Comparison of ENCODE assay signal across 8 cellular contexts in the genomic region with DNA sequence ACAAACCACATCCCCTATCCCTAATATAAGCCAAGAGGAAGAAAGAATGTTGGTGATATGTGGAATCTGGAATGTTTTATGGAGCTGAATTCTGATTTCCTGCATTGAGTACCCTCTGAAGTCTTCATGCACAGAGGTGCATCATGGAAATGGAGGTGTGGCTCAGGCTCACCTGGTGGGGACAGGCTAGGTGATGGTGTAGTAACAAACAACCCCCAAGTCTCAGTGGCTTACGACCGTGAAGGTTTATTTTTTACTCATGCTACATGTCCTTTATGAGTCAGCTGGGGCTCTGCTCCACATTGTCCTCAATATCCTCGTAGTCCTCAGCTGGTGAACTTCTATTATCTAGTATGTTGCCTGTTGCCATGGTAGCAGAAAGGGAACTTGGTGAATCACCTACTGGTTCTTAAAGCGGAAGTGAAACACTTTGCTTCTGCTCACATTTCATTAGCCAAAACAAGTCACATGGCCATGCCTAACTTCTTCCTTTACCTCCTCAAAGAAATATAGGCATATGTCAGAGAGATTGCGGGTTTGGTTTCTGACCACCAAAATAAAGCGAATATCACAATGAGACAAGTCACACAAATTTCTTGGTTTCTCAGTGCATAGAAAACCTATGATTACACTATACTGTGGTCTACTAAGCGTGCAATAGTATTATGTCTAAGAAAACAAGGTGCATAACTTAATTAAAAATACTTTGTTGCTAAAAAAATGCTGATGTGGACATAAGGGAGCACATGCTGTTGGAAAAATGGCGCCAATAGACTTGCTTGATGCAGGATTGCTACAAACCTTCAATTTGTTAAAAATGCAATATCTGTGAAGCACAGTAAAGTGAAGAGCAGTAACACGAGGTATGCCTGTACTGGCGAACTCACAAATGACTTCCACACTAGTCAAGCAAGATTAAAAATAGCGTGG. TPM values are rescaled to one million over a fixed set of nuclear protein-coding genes. Genes with fewer than 3 reads are reported as not detected.
DNase-seq lines count a peak whose midpoint lies in the region; ATAC-seq and TF ChIP-seq lines count a peak whose summit lies in the region.

A gene with protein sequence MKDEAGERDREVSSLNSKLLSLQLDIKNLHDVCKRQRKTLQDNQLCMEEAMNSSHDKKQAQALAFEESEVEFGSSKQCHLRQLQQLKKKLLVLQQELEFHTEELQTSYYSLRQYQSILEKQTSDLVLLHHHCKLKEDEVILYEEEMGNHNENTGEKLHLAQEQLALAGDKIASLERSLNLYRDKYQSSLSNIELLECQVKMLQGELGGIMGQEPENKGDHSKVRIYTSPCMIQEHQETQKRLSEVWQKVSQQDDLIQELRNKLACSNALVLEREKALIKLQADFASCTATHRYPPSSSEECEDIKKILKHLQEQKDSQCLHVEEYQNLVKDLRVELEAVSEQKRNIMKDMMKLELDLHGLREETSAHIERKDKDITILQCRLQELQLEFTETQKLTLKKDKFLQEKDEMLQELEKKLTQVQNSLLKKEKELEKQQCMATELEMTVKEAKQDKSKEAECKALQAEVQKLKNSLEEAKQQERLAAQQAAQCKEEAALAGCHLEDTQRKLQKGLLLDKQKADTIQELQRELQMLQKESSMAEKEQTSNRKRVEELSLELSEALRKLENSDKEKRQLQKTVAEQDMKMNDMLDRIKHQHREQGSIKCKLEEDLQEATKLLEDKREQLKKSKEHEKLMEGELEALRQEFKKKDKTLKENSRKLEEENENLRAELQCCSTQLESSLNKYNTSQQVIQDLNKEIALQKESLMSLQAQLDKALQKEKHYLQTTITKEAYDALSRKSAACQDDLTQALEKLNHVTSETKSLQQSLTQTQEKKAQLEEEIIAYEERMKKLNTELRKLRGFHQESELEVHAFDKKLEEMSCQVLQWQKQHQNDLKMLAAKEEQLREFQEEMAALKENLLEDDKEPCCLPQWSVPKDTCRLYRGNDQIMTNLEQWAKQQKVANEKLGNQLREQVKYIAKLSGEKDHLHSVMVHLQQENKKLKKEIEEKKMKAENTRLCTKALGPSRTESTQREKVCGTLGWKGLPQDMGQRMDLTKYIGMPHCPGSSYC (minus strand): TSS at position 51 of the 930 bp plus-strand sequence. CDS start 947 bp downstream, outside the sequence.

- H3K9ac ChIP-seq in BLaER1 treated with 17β-estradiol and CSF1 and Interleukin-3, amounts not matched to agents 10 nM and 100 nM, result peak within 1 kb of the TSS in 3 of 11 experiments; percentile 52 to 65 (median 64); a peak in 4 of 22 replicates

- H3K9me3 ChIP-seq in BLaER1 treated with 17β-estradiol and CSF1 and Interleukin-3, amounts not matched to agents 10 nM and 100 nM (replicated peaks in 1 of 11), result peaks cover 9 to 43% (median 22%) of the 10 kb centered on the region in 11 experiments; a peak in 18 of 22 replicates
- H3K9me3 ChIP-seq in mesodermal cell (ENCODE audit: control insufficient read depth, low read length), result no peaks in the 10 kb centered on the region

- H3K36me3 ChIP-seq in BLaER1 treated with 17β-estradiol and CSF1 and Interleukin-3, amounts not matched to agents 10 nM and 100 nM, result no peaks in the 10 kb centered on the region
- H3K36me3 ChIP-seq in mesodermal cell (ENCODE audit: control insufficient read depth, insufficient read depth, low read length), result no peaks in the 10 kb centered on the region

- no peaks in the 10 kb centered on the region for H3K27me3 ChIP-seq in BLaER1 treated with 17β-estradiol and CSF1 and Interleukin-3, amounts not matched to agents 10 nM and 100 nM

- DNase-seq in NOMO-1 (lab: John Stamatoyannopoulos, UW; ENCODE audit: unreplicated experiment in 2 of 2) (peak; percentile 81 to 100), cardiac fibroblast (ENCODE audit: low read depth in 2 of 2) (peak; percentile 87 to 98), dedifferentiated amniotic fluid mesenchymal stem cell (ENCODE audit: extremely low spot score) (no peak)
- DNase-seq in activated CD8-positive, alpha-beta memory T cell treated with anti-CD3 and anti-CD28 coated beads, Interleukin-2, amount 50 U/mL, for 48 hours, result no peak

- peak within 1 kb of the TSS in 6 of 11 experiments; percentile 51 to 86 (median 70); a peak in 10 of 22 replicates for H3K27ac ChIP-seq in BLaER1 treated with 17β-estradiol and CSF1 and Interleukin-3, amounts not matched to agents 10 nM and 100 nM
- peak within 1 kb of the TSS; percentile 70 for H3K27ac ChIP-seq in mesodermal cell (ENCODE audit: low read depth, low read length, severe bottlenecking)

- H4K20me1 ChIP-seq in BLaER1 treated with 17β-estradiol and CSF1 and Interleukin-3, amounts not matched to agents 10 nM and 100 nM, result no peaks in the 10 kb centered on the region

- peak within 1 kb of the TSS in 8 of 11 experiments; percentile 1 to 79 (median 65); a peak in 13 of 22 replicates for H3K4me2 ChIP-seq in BLaER1 treated with 17β-estradiol and CSF1 and Interleukin-3, amounts not matched to agents 10 nM and 100 nM

- WGBS in mesodermal cell (ENCODE audit: insufficient coverage in 2 of 2), 2 experiments, result 87 to 92% methylated on average over 6 of the region's 11 CpGs

- no peak for TF ChIP-seq CTCF in cardiac fibroblast (IDR thresholded peaks at IDR 0.05; ENCODE audit: low read depth, low read length)

- H3K4me3 ChIP-seq in BLaER1 treated with 17β-estradiol and CSF1 and Interleukin-3, amounts not matched to agents 10 nM and 100 nM, result no peak within 1 kb of the TSS
- H3K4me3 ChIP-seq in cardiac fibroblast (replicated peaks in 1 of 2; ENCODE audit: low read depth in 2 of 2, low read length in 2 of 2), result no peak within 1 kb of the TSS
- H3K4me3 ChIP-seq in mesodermal cell (ENCODE audit: extremely low read depth, insufficient read depth, low read length, poor library complexity, severe bottlenecking), result no peak within 1 kb of the TSS

- ATAC-seq in GM18858 (IDR thresholded peaks at IDR 0.05; ENCODE audit: unreplicated experiment), result peak; percentile 99
- peak; percentile 96 for ATAC-seq in HG02943 (IDR thresholded peaks at IDR 0.05; ENCODE audit: low read depth, unreplicated experiment)

- peaks cover 6 to 56% (median 33%) of the 10 kb centered on the region in 10 experiments; a peak in 18 of 20 replicates for H3K4me1 ChIP-seq in BLaER1 treated with 17β-estradiol and CSF1 and Interleukin-3, amounts not matched to agents 10 nM and 100 nM
- peaks cover 5% of the 10 kb centered on the region for H3K4me1 ChIP-seq in mesodermal cell (ENCODE audit: control insufficient read depth, insufficient read depth, low read length, poor library complexity, severe bottlenecking)

RNA-seq across cellular contexts. Expression of the gene that starts here (rescaled TPM):
- 0.59 TPM for polyA plus RNA-seq in mesodermal cell (2013, experiment 1 of 2)
- polyA plus RNA-seq in mesodermal cell (2013, experiment 2 of 2), result 0.56 TPM

Comparison
In these comparisons a context has a peak if more than half of its experiments do, and no peak if none do; other contexts are left out.
1. DNase-seq: peak in NOMO-1 (2 of 2) and cardiac fibroblast (2 of 2); none in dedifferentiated amniotic fluid mesenchymal stem cell (single experiment) and activated CD8-positive, alpha-beta memory T cell treated with anti-CD3 and anti-CD28 coated beads, Interleukin-2, amount 50 U/mL, for 48 hours (single experiment).